ENCODE assay signal across 20 cellular contexts in genomic region chr12:51374856-51375255, GRCh38. TPM values are rescaled to one million over a fixed set of nuclear protein-coding genes. Genes with fewer than 3 reads are reported as not detected.
DNase-seq lines count a peak whose midpoint lies in the region; ATAC-seq and TF ChIP-seq lines count a peak whose summit lies in the region.
"Had no signal": no experiment of that assay in that cellular context is flagged by ENCODE, and none has a peak within 500 bp of the region (broad histone marks: within the 10 kb centered on the region; RNA-seq: fewer than 3 reads in every experiment).

No MANE protein-coding gene starts in this region.

- H3K27ac ChIP-seq in thyroid gland = peak overlapping the region in 1 of 3 donors; percentile 61
- H3K27ac ChIP-seq: C4-2B had no signal

- no peak overlapping the region for H3K4me3 Mint-ChIP-seq in activated CD4-positive, alpha-beta T cell treated with anti-CD3 and anti-CD28 coated beads for 36 hours
- H3K4me3 Mint-ChIP-seq in central memory CD8-positive, alpha-beta T cell = no peak overlapping the region
- H3K4me3 Mint-ChIP-seq in nephron = no peak overlapping the region
- H3K4me3 Mint-ChIP-seq: GM23338 had no signal

- H3K36me3 Mint-ChIP-seq in activated CD4-positive, alpha-beta T cell treated with anti-CD3 and anti-CD28 coated beads for 36 hours (ENCODE audit: low read depth) = peaks cover 46% of the 10 kb centered on the region
- peaks cover 29% of the 10 kb centered on the region for H3K36me3 Mint-ChIP-seq in central memory CD8-positive, alpha-beta T cell (ENCODE audit: insufficient read depth)
- H3K36me3 Mint-ChIP-seq in nephron (ENCODE audit: low read depth) = no peaks in the 10 kb centered on the region

- CTCF ChIA-PET in activated CD4-positive, alpha-beta T cell treated with anti-CD3 and anti-CD28 coated beads for 36 hours (lab: Charles Lee) = interaction anchor here (0.6 to 2.0 kb wide), 2 partner anchors 12 to 616 kb away, joined by 3 to 5 read pairs; no protein-coding TSS in a partner anchor

- H3K4me1 ChIP-seq in thyroid gland = peaks cover 31 to 40% of the 10 kb centered on the region in 2 donors

- H3K27me3 Mint-ChIP-seq in activated CD4-positive, alpha-beta T cell treated with anti-CD3 and anti-CD28 coated beads for 36 hours = no peaks in the 10 kb centered on the region
- no peaks in the 10 kb centered on the region for H3K27me3 Mint-ChIP-seq in central memory CD8-positive, alpha-beta T cell
- peaks cover 5% of the 10 kb centered on the region for H3K27me3 Mint-ChIP-seq in nephron (ENCODE audit: low read depth)

- no peak for ATAC-seq in activated CD4-positive, alpha-beta T cell treated with anti-CD3 and anti-CD28 coated beads for 36 hours
- no peak for ATAC-seq in central memory CD8-positive, alpha-beta T cell (replicated peaks; ENCODE audit: extremely low read depth, poor library complexity, severe bottlenecking)
- ATAC-seq in HG02623 (IDR thresholded peaks at IDR 0.05; ENCODE audit: unreplicated experiment) (no peak), HG03571 (IDR thresholded peaks at IDR 0.05; ENCODE audit: unreplicated experiment) (no peak)
- ATAC-seq: GM23338 had no signal

- H3K27me3 ChIP-seq in thyroid gland = no peaks in the 10 kb centered on the region

- H3K4me3 ChIP-seq in thyroid gland (replicated peaks in 1 of 3) = no peak overlapping the region
- H3K4me3 ChIP-seq: GM23338 had no signal

- intact Hi-C loops in activated CD4-positive, alpha-beta T cell treated with anti-CD3 and anti-CD28 coated beads for 36 hours (cut with DNase I, micrococcal nuclease) = no loop called here
- intact Hi-C loops in thyroid gland (cut with DNase I) = no loop called here

- TF ChIP-seq POLR2A in thyroid gland (IDR thresholded peaks at IDR 0.05) = no peak

- no peak for DNase-seq in activated CD4-positive, alpha-beta T cell treated with anti-CD3 and anti-CD28 coated beads for 36 hours
- DNase-seq in activated CD4-positive, alpha-beta T cell treated with anti-CD3 and anti-CD28 coated beads for 4 hours = no peak
- DNase-seq in central memory CD8-positive, alpha-beta T cell (ENCODE audit: low spot score in 2 of 2) = no peak
- DNase-seq in thyroid gland (peak; percentile 53 to 54), NCI-H446 treated with DMSO at 0.1 percent for 48 hours (lab: John Stamatoyannopoulos, UW) (no peak)
- DNase-seq: 8988T, Calu3, DMS79, KBM-7, NCI-H1048, NCI-H146, NCI-H2081 treated with DMSO at 0.1 percent for 48 hours, NCI-H345, Right ventricle myocardium superior had no signal

- H3K9me3 ChIP-seq in thyroid gland = no peaks in the 10 kb centered on the region

- H3K4me1 Mint-ChIP-seq in activated CD4-positive, alpha-beta T cell treated with anti-CD3 and anti-CD28 coated beads for 36 hours = peaks cover 49% of the 10 kb centered on the region
- peaks cover 23% of the 10 kb centered on the region for H3K4me1 Mint-ChIP-seq in central memory CD8-positive, alpha-beta T cell
- H3K4me1 Mint-ChIP-seq in nephron = peaks cover 38% of the 10 kb centered on the region

- peak overlapping the region; percentile 23 for H3K27ac Mint-ChIP-seq in activated CD4-positive, alpha-beta T cell treated with anti-CD3 and anti-CD28 coated beads for 36 hours
- H3K27ac Mint-ChIP-seq in central memory CD8-positive, alpha-beta T cell (ENCODE audit: low read depth) = peak overlapping the region; percentile 33
- H3K27ac Mint-ChIP-seq in nephron = peak overlapping the region; percentile 43 to 85 (median 49)

- H3K9me3 Mint-ChIP-seq in activated CD4-positive, alpha-beta T cell treated with anti-CD3 and anti-CD28 coated beads for 36 hours (ENCODE audit: low read depth) = no peaks in the 10 kb centered on the region
- H3K9me3 Mint-ChIP-seq in central memory CD8-positive, alpha-beta T cell = no peaks in the 10 kb centered on the region
- H3K9me3 Mint-ChIP-seq in nephron = no peaks in the 10 kb centered on the region
- H3K9me3 Mint-ChIP-seq: GM23338 had no signal

- WGBS in thyroid gland, 2 donors = 30 to 35% methylated on average over 5 of the region's 5 CpGs

- H3K36me3 ChIP-seq in thyroid gland = no peaks in the 10 kb centered on the region

- TF ChIP-seq CTCF in nephron (IDR thresholded peaks at IDR 0.05; ENCODE audit: unreplicated experiment in 3 of 3) = no peak
- no peak for TF ChIP-seq CTCF in thyroid gland (IDR thresholded peaks at IDR 0.05)

- POLR2A ChIA-PET in activated CD4-positive, alpha-beta T cell treated with anti-CD3 and anti-CD28 coated beads for 36 hours (lab: Charles Lee) = no interaction called here

RNA-seq across cellular contexts. Expression of gene GALNT6, which starts 16.4 kb away (rescaled TPM):
- 10 to 100 TPM; 11.7 to 12.0 TPM for total RNA-seq in activated CD4-positive, alpha-beta T cell treated with anti-CD3 and anti-CD28 coated beads for 36 hours
- 10 to 100 TPM in 1 of 4 donors, 1 to 10 TPM in 3; 5.8 to 14.1 (median 9.3) TPM for total RNA-seq in thyroid gland

RNA-seq across cellular contexts. Expression of gene CELA1, which starts 28.4 kb away (rescaled TPM):
- total RNA-seq in activated CD4-positive, alpha-beta T cell treated with anti-CD3 and anti-CD28 coated beads for 36 hours = under 1 TPM in 1 of 2 experiments, not detected in 1; 0.18 TPM
- total RNA-seq in thyroid gland = not detected
- total RNA-seq: Calu3, GM23338, M059J, Right ventricle myocardium superior had no signal

RNA-seq across cellular contexts. Expression of gene SLC4A8, which starts 49.8 kb away (rescaled TPM):
- 1 to 10 TPM; 1.7 to 2.0 TPM for total RNA-seq in activated CD4-positive, alpha-beta T cell treated with anti-CD3 and anti-CD28 coated beads for 36 hours
- total RNA-seq in thyroid gland = 1 to 10 TPM in 1 of 4 donors, under 1 TPM in 3; 0.33 to 1.5 (median 0.62) TPM

RNA-seq across cellular contexts. Expression of gene BIN2, which starts 50.9 kb away (rescaled TPM):
- total RNA-seq in activated CD4-positive, alpha-beta T cell treated with anti-CD3 and anti-CD28 coated beads for 36 hours = 10 to 100 TPM; 39.9 to 48.8 TPM
- 1 to 10 TPM; 1.3 to 3.0 (median 2.5) TPM for total RNA-seq in thyroid gland
- total RNA-seq: Calu3, GM23338, M059J had no signal

Comparison
In these comparisons a context has a peak if more than half of its experiments do, and no peak if none do; other contexts are left out.
1. DNase-seq: peak in thyroid gland (2 of 2); none in activated CD4-positive, alpha-beta T cell treated with anti-CD3 and anti-CD28 coated beads for 36 hours (single experiment), activated CD4-positive, alpha-beta T cell treated with anti-CD3 and anti-CD28 coated beads for 4 hours (0 of 2), central memory CD8-positive, alpha-beta T cell (0 of 2) and NCI-H446 treated with DMSO at 0.1 percent for 48 hours (single experiment).
2. Peak in every context shown above with its lines, with median percentiles within 50 percentile points of each other: H3K27ac Mint-ChIP-seq.